ENCODE assay signal across 10 cellular contexts in the genomic region with DNA sequence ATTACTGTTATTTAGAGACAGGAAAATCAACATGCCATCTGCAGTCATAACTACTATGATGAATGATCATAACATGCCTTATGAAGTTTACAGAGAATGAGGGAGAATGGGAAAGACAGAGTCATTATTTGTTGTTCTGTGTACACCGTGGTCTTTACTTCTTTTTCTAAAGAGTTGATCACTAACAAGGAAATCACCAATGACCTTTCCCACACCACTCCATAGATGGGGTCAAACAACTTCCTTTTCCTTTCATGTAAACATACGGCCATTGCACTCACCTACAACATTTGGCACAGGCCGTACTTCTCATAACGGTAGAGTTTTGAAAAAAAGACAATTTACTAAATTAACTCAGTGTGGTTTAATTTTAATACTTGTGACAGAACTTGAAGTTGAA.
"Had no signal": no experiment of that assay in that cellular context is flagged by ENCODE, and none has a peak within 500 bp of the region (broad histone marks: within the 10 kb centered on the region; RNA-seq: fewer than 3 reads in every experiment).

No MANE protein-coding gene starts in this region.

- DNase-seq: HFFc6, KBM-7 had no signal

- H3K4me2 ChIP-seq: KMS-11 had no signal

- H3K36me3 ChIP-seq: HAP-1 had no signal

- H3K4me1 ChIP-seq: HAP-1 had no signal

- H3K36me3 Mint-ChIP-seq: IgD-negative memory B cell had no signal

- H3K4me3 Mint-ChIP-seq: GM23338, HFFc6, IgD-negative memory B cell had no signal

- H3K4me1 Mint-ChIP-seq: IgD-negative memory B cell had no signal

- H3K9me3 ChIP-seq: HAP-1 had no signal

- H3K27me3 Mint-ChIP-seq: IgD-negative memory B cell had no signal

- FAIRE-seq: H1, H54, HTR-8/SVneo had no signal

- ATAC-seq: HCT116 had no signal

- H3K9me3 Mint-ChIP-seq: HFFc6 had no signal

- H3K27ac ChIP-seq: KMS-11 had no signal

- H3K9ac ChIP-seq: KMS-11 had no signal

- H3K4me3 ChIP-seq: GM23338, HAP-1 had no signal

- H3K27ac Mint-ChIP-seq: HFFc6, IgD-negative memory B cell had no signal

- H2AFZ ChIP-seq: GM23338 had no signal
